Comparison of ENCODE assay signal across 13 cellular contexts in the genomic region with DNA sequence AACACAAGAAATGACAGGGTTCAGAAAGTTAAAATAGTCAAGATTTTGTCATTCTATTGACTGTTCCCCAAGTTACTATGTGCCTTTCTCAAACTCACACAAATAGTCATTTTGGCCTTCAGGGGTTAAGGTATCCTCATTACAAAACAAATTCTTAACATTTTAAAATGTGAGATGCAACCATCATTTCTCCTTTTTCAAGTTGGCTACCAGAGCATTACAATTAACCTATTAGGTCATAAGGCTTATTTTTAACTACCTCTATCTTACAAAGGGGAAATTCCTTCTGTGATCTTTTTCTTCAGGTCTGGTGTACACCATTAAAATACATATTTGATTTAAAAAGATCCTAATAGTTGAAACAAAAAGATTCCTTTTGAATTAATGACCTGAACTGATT.
DNase-seq lines count a peak whose midpoint lies in the region; ATAC-seq and TF ChIP-seq lines count a peak whose summit lies in the region.
"Had no signal": no experiment of that assay in that cellular context is flagged by ENCODE, and none has a peak within 500 bp of the region (broad histone marks: within the 10 kb centered on the region; RNA-seq: fewer than 3 reads in every experiment).

No MANE protein-coding gene starts in this region.

- DNase-seq in activated T-cell treated with anti-CD3 and anti-CD28 coated beads, Interleukin-2, amount 50 U/mL, for 72 hours: no peak
- no peak for DNase-seq in activated T-cell treated with anti-CD3 and anti-CD28 coated beads, Interleukin-2, amount 50 U/mL, for 1 hour
- DNase-seq in WTC11 (ENCODE audit: low spot score) (no peak), chondrocyte (ENCODE audit: low spot score) (no peak), NCI-H748 (lab: John Stamatoyannopoulos, UW; ENCODE audit: unreplicated experiment) (no peak), NCI-H1417 treated with DMSO at 0.1 percent for 48 hours (lab: John Stamatoyannopoulos, UW) (no peak)
- no peak for DNase-seq in naive thymus-derived CD8-positive, alpha-beta T cell
- DNase-seq: activated CD8-positive, alpha-beta memory T cell treated with anti-CD3 and anti-CD28 coated beads for 24 hours; foreskin melanocyte; NCI-H526 treated with DMSO at 0.1 percent for 48 hours had no signal

- ATAC-seq in activated T-cell treated with anti-CD3 and anti-CD28 coated beads, Interleukin-2, amount 50 U/mL, for 72 hours (replicated peaks in 1 of 2): no peak
- peak; percentile 42 for ATAC-seq in GM19351 (IDR thresholded peaks at IDR 0.05; ENCODE audit: unreplicated experiment)
- ATAC-seq in WTC11: no peak
- ATAC-seq in naive thymus-derived CD8-positive, alpha-beta T cell: no peak
- ATAC-seq: HCT116 had no signal

- peak overlapping the region; percentile 68 for H3K27ac Mint-ChIP-seq in activated T-cell treated with anti-CD3 and anti-CD28 coated beads, Interleukin-2, amount 50 U/mL, for 72 hours
- H3K27ac Mint-ChIP-seq in WTC11: 0 out of 2 replicates have a peak overlapping the region, but pooled peaks have one; percentile 39
- peak overlapping the region; percentile 40 to 100 (median 98) for H3K27ac Mint-ChIP-seq in naive thymus-derived CD8-positive, alpha-beta T cell
- no peak overlapping the region for H3K27ac Mint-ChIP-seq in chondrocyte (ENCODE audit: unreplicated experiment)
- H3K27ac Mint-ChIP-seq: T-helper 2 cell treated with Interferon-gamma antibody and Interleukin-4, amounts not matched to agents 5 μg/mL and 100 μg/mL, for 36 hours had no signal

- H3K36me3 Mint-ChIP-seq in activated T-cell treated with anti-CD3 and anti-CD28 coated beads, Interleukin-2, amount 50 U/mL, for 72 hours (ENCODE audit: insufficient read depth in 2 of 2): peaks cover 24 to 67% of the 10 kb centered on the region in 2 donors
- H3K36me3 Mint-ChIP-seq in WTC11 (peaks cover 74% of the 10 kb centered on the region), chondrocyte (ENCODE audit: low read depth) (peaks cover 38% of the 10 kb centered on the region)
- peaks cover 10 to 76% (median 52%) of the 10 kb centered on the region in 3 donors for H3K36me3 Mint-ChIP-seq in naive thymus-derived CD8-positive, alpha-beta T cell

- H3K4me3 Mint-ChIP-seq in activated T-cell treated with anti-CD3 and anti-CD28 coated beads, Interleukin-2, amount 50 U/mL, for 72 hours: no peak overlapping the region
- H3K4me3 Mint-ChIP-seq in WTC11 (no peak overlapping the region), chondrocyte (ENCODE audit: unreplicated experiment) (no peak overlapping the region)
- H3K4me3 Mint-ChIP-seq in naive thymus-derived CD8-positive, alpha-beta T cell: peak overlapping the region in 4 of 10 donors; percentile 1 to 40 (median 27)
- H3K4me3 Mint-ChIP-seq: T-helper 2 cell treated with Interferon-gamma antibody and Interleukin-4, amounts not matched to agents 5 μg/mL and 100 μg/mL, for 36 hours had no signal

- H3K9me3 Mint-ChIP-seq in activated T-cell treated with anti-CD3 and anti-CD28 coated beads, Interleukin-2, amount 50 U/mL, for 72 hours: no peaks in the 10 kb centered on the region
- no peaks in the 10 kb centered on the region for H3K9me3 Mint-ChIP-seq in WTC11
- no peaks in the 10 kb centered on the region for H3K9me3 Mint-ChIP-seq in naive thymus-derived CD8-positive, alpha-beta T cell
- no peaks in the 10 kb centered on the region for H3K9me3 Mint-ChIP-seq in chondrocyte (ENCODE audit: low read depth)
- H3K9me3 Mint-ChIP-seq: T-helper 2 cell treated with Interferon-gamma antibody and Interleukin-4, amounts not matched to agents 5 μg/mL and 100 μg/mL, for 36 hours had no signal

- no peak for TF ChIP-seq CTCF in WTC11 (IDR thresholded peaks at IDR 0.05)
- no peak for TF ChIP-seq CTCF in chondrocyte (IDR thresholded peaks at IDR 0.05)

- no peaks in the 10 kb centered on the region for H3K27me3 Mint-ChIP-seq in activated T-cell treated with anti-CD3 and anti-CD28 coated beads, Interleukin-2, amount 50 U/mL, for 72 hours (ENCODE audit: low read depth)
- no peaks in the 10 kb centered on the region for H3K27me3 Mint-ChIP-seq in WTC11 (ENCODE audit: low read depth)
- H3K27me3 Mint-ChIP-seq in naive thymus-derived CD8-positive, alpha-beta T cell: no peaks in the 10 kb centered on the region
- H3K27me3 Mint-ChIP-seq in chondrocyte (ENCODE audit: low read depth): no peaks in the 10 kb centered on the region

- POLR2A ChIA-PET in WTC11 (lab: Charles Lee): no interaction called here
- POLR2A ChIA-PET in naive thymus-derived CD8-positive, alpha-beta T cell (lab: Charles Lee): interaction anchor here (0.6 to 8.8 kb wide), 4 partner anchors 10 to 64 kb away, joined by 3 to 117 read pairs (median 4); a partner anchor contains a TSS

- CTCF ChIA-PET in WTC11 (lab: Charles Lee): no interaction called here

- H3K4me1 Mint-ChIP-seq in activated T-cell treated with anti-CD3 and anti-CD28 coated beads, Interleukin-2, amount 50 U/mL, for 72 hours (ENCODE audit: low read depth): peaks cover 57% of the 10 kb centered on the region
- H3K4me1 Mint-ChIP-seq in WTC11 (peaks cover 22% of the 10 kb centered on the region), chondrocyte (ENCODE audit: low read depth) (peaks cover 39% of the 10 kb centered on the region)
- peaks cover 26 to 82% (median 71%) of the 10 kb centered on the region in 4 donors for H3K4me1 Mint-ChIP-seq in naive thymus-derived CD8-positive, alpha-beta T cell

TF ChIP-seq in WTC11, 78 proteins besides CTCF, POLR2A, EP300 and RAD21:
- TF ChIP-seq, protein P1, sequence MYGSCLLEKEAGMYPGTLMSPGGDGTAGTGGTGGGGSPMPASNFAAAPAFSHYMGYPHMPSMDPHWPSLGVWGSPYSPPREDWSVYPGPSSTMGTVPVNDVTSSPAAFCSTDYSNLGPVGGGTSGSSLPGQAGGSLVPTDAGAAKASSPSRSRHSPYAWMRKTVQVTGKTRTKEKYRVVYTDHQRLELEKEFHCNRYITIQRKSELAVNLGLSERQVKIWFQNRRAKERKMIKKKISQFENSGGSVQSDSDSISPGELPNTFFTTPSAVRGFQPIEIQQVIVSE (CRISPR knock-in tag; IDR thresholded peaks at IDR 0.05; ENCODE audit: borderline replicate concordance): no peak
- TF ChIP-seq CBFB (CRISPR knock-in tag; IDR thresholded peaks at IDR 0.05; ENCODE audit: low read depth) (no peak), JAZF1 (CRISPR knock-in tag; IDR thresholded peaks at IDR 0.05) (no peak), FOXP1 (CRISPR knock-in tag; IDR thresholded peaks at IDR 0.05; ENCODE audit: borderline replicate concordance) (no peak), HMGA2 (CRISPR knock-in tag; IDR thresholded peaks at IDR 0.05) (no peak), SOX15 (CRISPR knock-in tag; IDR thresholded peaks at IDR 0.05) (no peak), ATF1 (CRISPR knock-in tag; IDR thresholded peaks at IDR 0.05) (no peak), EMX1 (CRISPR knock-in tag; IDR thresholded peaks at IDR 0.05) (no peak), ZBTB21 (CRISPR knock-in tag; IDR thresholded peaks at IDR 0.05; ENCODE audit: borderline replicate concordance) (no peak), ZNF416 (CRISPR knock-in tag; IDR thresholded peaks at IDR 0.05) (no peak), KAT7 (CRISPR knock-in tag; IDR thresholded peaks at IDR 0.05; ENCODE audit: borderline replicate concordance) (no peak), GTF2I (CRISPR knock-in tag; conservative IDR thresholded peaks at IDR 0.05) (no peak), ETV6 (CRISPR knock-in tag; IDR thresholded peaks at IDR 0.05) (no peak)
- TF ChIP-seq, protein P2, sequence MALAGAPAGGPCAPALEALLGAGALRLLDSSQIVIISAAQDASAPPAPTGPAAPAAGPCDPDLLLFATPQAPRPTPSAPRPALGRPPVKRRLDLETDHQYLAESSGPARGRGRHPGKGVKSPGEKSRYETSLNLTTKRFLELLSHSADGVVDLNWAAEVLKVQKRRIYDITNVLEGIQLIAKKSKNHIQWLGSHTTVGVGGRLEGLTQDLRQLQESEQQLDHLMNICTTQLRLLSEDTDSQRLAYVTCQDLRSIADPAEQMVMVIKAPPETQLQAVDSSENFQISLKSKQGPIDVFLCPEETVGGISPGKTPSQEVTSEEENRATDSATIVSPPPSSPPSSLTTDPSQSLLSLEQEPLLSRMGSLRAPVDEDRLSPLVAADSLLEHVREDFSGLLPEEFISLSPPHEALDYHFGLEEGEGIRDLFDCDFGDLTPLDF (CRISPR knock-in tag; IDR thresholded peaks at IDR 0.05): no peak
- TF ChIP-seq, protein P3, sequence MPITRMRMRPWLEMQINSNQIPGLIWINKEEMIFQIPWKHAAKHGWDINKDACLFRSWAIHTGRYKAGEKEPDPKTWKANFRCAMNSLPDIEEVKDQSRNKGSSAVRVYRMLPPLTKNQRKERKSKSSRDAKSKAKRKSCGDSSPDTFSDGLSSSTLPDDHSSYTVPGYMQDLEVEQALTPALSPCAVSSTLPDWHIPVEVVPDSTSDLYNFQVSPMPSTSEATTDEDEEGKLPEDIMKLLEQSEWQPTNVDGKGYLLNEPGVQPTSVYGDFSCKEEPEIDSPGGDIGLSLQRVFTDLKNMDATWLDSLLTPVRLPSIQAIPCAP (CRISPR knock-in tag; IDR thresholded peaks at IDR 0.05): no peak
- TF ChIP-seq, protein P4, sequence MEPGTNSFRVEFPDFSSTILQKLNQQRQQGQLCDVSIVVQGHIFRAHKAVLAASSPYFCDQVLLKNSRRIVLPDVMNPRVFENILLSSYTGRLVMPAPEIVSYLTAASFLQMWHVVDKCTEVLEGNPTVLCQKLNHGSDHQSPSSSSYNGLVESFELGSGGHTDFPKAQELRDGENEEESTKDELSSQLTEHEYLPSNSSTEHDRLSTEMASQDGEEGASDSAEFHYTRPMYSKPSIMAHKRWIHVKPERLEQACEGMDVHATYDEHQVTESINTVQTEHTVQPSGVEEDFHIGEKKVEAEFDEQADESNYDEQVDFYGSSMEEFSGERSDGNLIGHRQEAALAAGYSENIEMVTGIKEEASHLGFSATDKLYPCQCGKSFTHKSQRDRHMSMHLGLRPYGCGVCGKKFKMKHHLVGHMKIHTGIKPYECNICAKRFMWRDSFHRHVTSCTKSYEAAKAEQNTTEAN (CRISPR knock-in tag; IDR thresholded peaks at IDR 0.05): no peak
- TF ChIP-seq, protein P5, sequence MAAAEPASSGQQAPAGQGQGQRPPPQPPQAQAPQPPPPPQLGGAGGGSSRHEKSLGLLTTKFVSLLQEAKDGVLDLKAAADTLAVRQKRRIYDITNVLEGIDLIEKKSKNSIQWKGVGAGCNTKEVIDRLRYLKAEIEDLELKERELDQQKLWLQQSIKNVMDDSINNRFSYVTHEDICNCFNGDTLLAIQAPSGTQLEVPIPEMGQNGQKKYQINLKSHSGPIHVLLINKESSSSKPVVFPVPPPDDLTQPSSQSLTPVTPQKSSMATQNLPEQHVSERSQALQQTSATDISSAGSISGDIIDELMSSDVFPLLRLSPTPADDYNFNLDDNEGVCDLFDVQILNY (CRISPR knock-in tag; IDR thresholded peaks at IDR 0.05): no peak
